Comparison of ENCODE assay signal across 24 cellular contexts in the genomic region with DNA sequence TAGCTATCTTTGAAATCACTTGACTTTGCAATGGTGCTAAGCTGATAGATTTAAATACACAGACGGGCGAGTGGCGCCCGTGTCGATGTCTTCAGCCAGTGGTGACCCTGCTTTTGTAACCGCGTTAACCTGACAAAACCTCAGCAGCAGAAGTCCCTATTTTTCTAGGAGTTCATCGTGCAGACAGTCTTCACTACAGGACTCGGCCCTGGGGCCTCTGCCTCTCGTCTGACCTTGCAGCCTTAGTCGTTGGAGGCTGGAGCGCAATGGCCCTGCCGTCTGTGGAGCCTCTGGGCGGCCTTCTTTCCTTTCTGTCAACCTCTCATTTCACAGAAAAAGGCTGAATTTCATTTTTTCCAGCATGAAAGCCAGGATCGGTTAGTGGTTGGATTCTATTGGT. TPM values are rescaled to one million over a fixed set of nuclear protein-coding genes. Genes with fewer than 3 reads are reported as not detected.
"Had no signal": no experiment of that assay in that cellular context is flagged by ENCODE, and none has a peak within 500 bp of the region (broad histone marks: within the 10 kb centered on the region; RNA-seq: fewer than 3 reads in every experiment).

No MANE protein-coding gene starts in this region.

- FAIRE-seq: colon, frontal cortex, TTC549 had no signal

- H3K27ac ChIP-seq: neutrophil, parathyroid adenoma, spleen, thoracic aorta, upper lobe of left lung had no signal

- H3K4me3 ChIP-seq: spleen, thoracic aorta, upper lobe of left lung had no signal

- H3K27me3 ChIP-seq: neutrophil, spleen, upper lobe of left lung had no signal

- H3K27me3 Mint-ChIP-seq: activated B cell treated with CpG ODN at 0.5 μM for 24 hours; activated CD4-positive, alpha-beta memory T cell treated with anti-CD3 and anti-CD28 coated beads for 36 hours; activated naive CD8-positive, alpha-beta T cell treated with anti-CD3 and anti-CD28 coated beads for 36 hours; naive thymus-derived CD8-positive, alpha-beta T cell; stimulated activated memory B cell treated with anti-CD40 and anti-IgM and Interleukin-4, amounts not matched to agents 10 μg/mL and 1 μg/mL and 100 μg/mL, for 72 hours had no signal

- DNase-seq: activated B cell treated with CpG ODN at 0.5 μM for 24 hours; activated CD4-positive, alpha-beta memory T cell treated with anti-CD3 and anti-CD28 coated beads for 36 hours; activated CD4-positive, alpha-beta T cell treated with anti-CD3 and anti-CD28 coated beads for 4 hours; activated naive CD4-positive, alpha-beta T cell; activated naive CD8-positive, alpha-beta T cell treated with anti-CD3 and anti-CD28 coated beads for 36 hours; activated T-cell treated with anti-CD3 and anti-CD28 coated beads for 4 hours; amygdala; caudate nucleus; endodermal cell; erythroblast; head of caudate nucleus; mesendoderm; naive thymus-derived CD8-positive, alpha-beta T cell; spleen; stimulated activated CD4-positive, alpha-beta T cell treated with anti-CD3 and anti-CD28 coated beads, Interleukin-4, amount 100 ng/mL, for 4 hours had no signal

- H3K4me1 ChIP-seq: parathyroid adenoma had no signal

- H3K9me3 ChIP-seq: neutrophil, spleen, upper lobe of left lung had no signal

- ATAC-seq: naive thymus-derived CD8-positive, alpha-beta T cell; stimulated activated memory B cell treated with anti-CD40 and anti-IgM and Interleukin-4, amounts not matched to agents 10 μg/mL and 1 μg/mL and 100 μg/mL, for 72 hours had no signal

- H3K9ac ChIP-seq: parathyroid adenoma had no signal

- H3K4me3 Mint-ChIP-seq: activated B cell treated with CpG ODN at 0.5 μM for 24 hours; activated CD4-positive, alpha-beta memory T cell treated with anti-CD3 and anti-CD28 coated beads for 36 hours; activated naive CD8-positive, alpha-beta T cell treated with anti-CD3 and anti-CD28 coated beads for 36 hours; endodermal cell; naive thymus-derived CD8-positive, alpha-beta T cell; stimulated activated memory B cell treated with anti-CD40 and anti-IgM and Interleukin-4, amounts not matched to agents 10 μg/mL and 1 μg/mL and 100 μg/mL, for 72 hours; T-helper 2 cell treated with Interferon-gamma antibody and Interleukin-4, amounts not matched to agents 5 μg/mL and 100 μg/mL, for 36 hours had no signal

- H3K27ac Mint-ChIP-seq: activated B cell treated with CpG ODN at 0.5 μM for 24 hours; activated CD4-positive, alpha-beta memory T cell treated with anti-CD3 and anti-CD28 coated beads for 36 hours; stimulated activated memory B cell treated with anti-CD40 and anti-IgM and Interleukin-4, amounts not matched to agents 10 μg/mL and 1 μg/mL and 100 μg/mL, for 72 hours; T-helper 2 cell treated with Interferon-gamma antibody and Interleukin-4, amounts not matched to agents 5 μg/mL and 100 μg/mL, for 36 hours had no signal

RNA-seq across cellular contexts. Expression of a gene that starts 57.9 kb away (rescaled TPM):
- total RNA-seq: activated B cell treated with CpG ODN at 0.5 μM for 24 hours had no signal
- polyA plus RNA-seq: naive thymus-derived CD8-positive, alpha-beta T cell had no signal
